Comparison of ENCODE assay signal across 9 cellular contexts in genomic region chr12:64450711-64451486, GRCh38. TPM values are rescaled to one million over a fixed set of nuclear protein-coding genes. Genes with fewer than 3 reads are reported as not detected.
DNase-seq lines count a peak whose midpoint lies in the region; ATAC-seq and TF ChIP-seq lines count a peak whose summit lies in the region.
"Had no signal": no experiment of that assay in that cellular context is flagged by ENCODE, and none has a peak within 500 bp of the region (broad histone marks: within the 10 kb centered on the region; RNA-seq: fewer than 3 reads in every experiment).

No MANE protein-coding gene starts in this region.

- H3K27me3 ChIP-seq in ACC112 (ENCODE audit: insufficient read depth, low read length) (no peaks in the 10 kb centered on the region), kidney epithelial cell (ENCODE audit: control insufficient read depth, insufficient read depth, low read length) (no peaks in the 10 kb centered on the region), suprapubic skin (no peaks in the 10 kb centered on the region)
- H3K27me3 ChIP-seq: pancreas had no signal

- H3K4me3 ChIP-seq in ACC112 (ENCODE audit: low read depth, low read length) (peak overlapping the region; percentile 88), astrocyte of the cerebellum (ENCODE audit: low read depth, low read length) (peak overlapping the region; percentile 97), kidney epithelial cell (ENCODE audit: low read depth, low read length) (peak overlapping the region; percentile 94), suprapubic skin (peak overlapping the region; percentile 84)

- CTCF ChIA-PET in GM10248 (lab: Yijun Ruan, JAX): interaction anchor here (1.1 to 1.5 kb wide), 6 partner anchors 8 to 25 kb away, joined by 3 to 4 read pairs (median 3); no protein-coding TSS in a partner anchor

- no peak for ATAC-seq in left colon

- TF ChIP-seq POLR2A in suprapubic skin (IDR thresholded peaks at IDR 0.05): no peak

- no peaks in the 10 kb centered on the region for H3K9me3 ChIP-seq in suprapubic skin
- H3K9me3 ChIP-seq: pancreas had no signal

- in situ Hi-C loops in astrocyte of the cerebellum (cut with HindIII; ENCODE audit: low sequenced_read_pairs): no loop called here

- TF ChIP-seq CTCF in GM10248 (IDR thresholded peaks at IDR 0.05; ENCODE audit: control extremely low read depth, extremely low read depth, low read depth, missing control alignments): no peak
- TF ChIP-seq CTCF in astrocyte of the cerebellum (IDR thresholded peaks at IDR 0.05; ENCODE audit: low read depth, low read length, missing control alignments): no peak
- TF ChIP-seq CTCF in kidney epithelial cell (IDR thresholded peaks at IDR 0.05; ENCODE audit: insufficient read depth, low read length, poor library complexity, severe bottlenecking): no peak
- no peak for TF ChIP-seq CTCF in suprapubic skin (IDR thresholded peaks at IDR 0.05)

- DNase-seq in GM10248 (ENCODE audit: extremely low spot score) (peak; percentile 21), NCI-H524 treated with DMSO at 0.1 percent for 48 hours (lab: John Stamatoyannopoulos, UW) (peak; percentile 3), astrocyte of the cerebellum (ENCODE audit: low read depth) (no peak), kidney epithelial cell (ENCODE audit: low read depth) (no peak), suprapubic skin (ENCODE audit: low spot score in 2 of 2) (no peak), cortex of kidney (lab: John Stamatoyannopoulos, UW) (no peak), left colon (no peak)

- TF ChIP-seq EP300 in suprapubic skin (IDR thresholded peaks at IDR 0.05): no peak

- peaks cover 18% of the 10 kb centered on the region for H3K4me1 ChIP-seq in ACC112 (ENCODE audit: control insufficient read depth, insufficient read depth, low read length, unreplicated experiment)
- H3K4me1 ChIP-seq in suprapubic skin: peaks cover 19% of the 10 kb centered on the region
- H3K4me1 ChIP-seq: pancreas had no signal

- H2AFZ ChIP-seq in ACC112 (ENCODE audit: low read length, unreplicated experiment): no peak overlapping the region

- WGBS in suprapubic skin: 27% methylated on average over 8 of the region's 8 CpGs

- H3K79me2 ChIP-seq in ACC112 (ENCODE audit: control insufficient read depth, insufficient read depth, low read length, unreplicated experiment): peaks cover 32% of the 10 kb centered on the region

- intact Hi-C loops in left colon (cut with DNase I, micrococcal nuclease): no loop called here

- H3K27ac ChIP-seq in ACC112 (ENCODE audit: low read depth, low read length): peak overlapping the region; percentile 98
- no peak overlapping the region for H3K27ac ChIP-seq in suprapubic skin

- POLR2A ChIA-PET in GM10248 (lab: Yijun Ruan, JAX): interaction anchor here (0.7 kb wide), 1 partner anchor 47 kb away, joined by 3 read pairs; the partner anchor contains the start of gene XPOT

- H3K36me3 ChIP-seq in ACC112 (ENCODE audit: insufficient read depth, low read length) (peaks cover 12% of the 10 kb centered on the region; the same call in 1 of the 2 replicates), kidney epithelial cell (ENCODE audit: control insufficient read depth, insufficient read depth, low read length) (no peaks in the 10 kb centered on the region), suprapubic skin (peaks cover 28% of the 10 kb centered on the region)

RNA-seq across cellular contexts. Expression of gene TBK1, which starts 1.0 kb away (rescaled TPM):
- total RNA-seq in kidney epithelial cell (20.9 and 21.0 TPM in 2 replicates), suprapubic skin (10 to 100 TPM; 15.3 to 27.5 (median 19.9) TPM), left colon (10 to 100 TPM; 17.1 to 17.7 TPM)

RNA-seq across cellular contexts. Expression of gene XPOT, which starts 46.7 kb away (rescaled TPM):
- total RNA-seq in kidney epithelial cell: 127 and 129 TPM in 2 replicates
- total RNA-seq in suprapubic skin: 10 to 100 TPM; 33.0 to 68.9 (median 41.2) TPM
- total RNA-seq in left colon: 10 to 100 TPM; 24.3 to 30.4 TPM

Comparison
In these comparisons a context has a peak if more than half of its experiments do, and no peak if none do; other contexts are left out.
1. DNase-seq: peak in GM10248 (single experiment) and NCI-H524 treated with DMSO at 0.1 percent for 48 hours (single experiment); none in astrocyte of the cerebellum (single experiment), kidney epithelial cell (single experiment), suprapubic skin (0 of 2), cortex of kidney (single experiment) and left colon (0 of 2).
2. Peak in every context shown above with its lines, with median percentiles within 50 percentile points of each other: H3K4me3 ChIP-seq.